ENCODE assay signal across 20 cellular contexts in genomic region chr11:37105456-37105855, GRCh38.
"Had no signal": no experiment of that assay in that cellular context is flagged by ENCODE, and none has a peak within 500 bp of the region (broad histone marks: within the 10 kb centered on the region; RNA-seq: fewer than 3 reads in every experiment).

No MANE protein-coding gene starts in this region.

- H3K9me3 ChIP-seq: esophagus muscularis mucosa, neutrophil, prostate gland, right atrium auricular region, suprapubic skin, transverse colon, upper lobe of right lung, uterus had no signal

- H3K36me3 ChIP-seq: esophagus muscularis mucosa, neutrophil, prostate gland, right atrium auricular region, suprapubic skin, transverse colon, upper lobe of right lung, uterus had no signal

- H3K4me3 ChIP-seq: coronary artery, esophagus muscularis mucosa, prostate gland, right atrium auricular region, suprapubic skin, transverse colon, upper lobe of right lung, uterus had no signal

- DNase-seq: dermis blood vessel endothelial cell; effector memory CD4-positive, alpha-beta T cell; foreskin keratinocyte; hypothalamus; immature natural killer cell; mesenchymal stem cell; naive thymus-derived CD4-positive, alpha-beta T cell; stimulated activated CD4-positive, alpha-beta T cell treated with anti-CD3 and anti-CD28 coated beads, Interleukin-15, amount 100 ng/mL, for 24 hours; stimulated activated CD4-positive, alpha-beta T cell treated with anti-CD3 and anti-CD28 coated beads, Interleukin-2, amount 100 ng/mL, for 48 hours; stimulated activated naive B cell treated with anti-CD40 and anti-IgM and Interleukin-4, amounts not matched to agents 10 μg/mL and 1 μg/mL and 100 μg/mL, for 72 hours; transverse colon; upper lobe of right lung; uterus had no signal

- H3K4me1 ChIP-seq: esophagus muscularis mucosa, foreskin keratinocyte, parathyroid adenoma, prostate gland, right atrium auricular region, suprapubic skin, transverse colon, upper lobe of right lung, uterus had no signal

- H3K9ac ChIP-seq: parathyroid adenoma had no signal

- H3K27me3 ChIP-seq: esophagus muscularis mucosa, foreskin keratinocyte, neutrophil, right atrium auricular region, suprapubic skin, transverse colon, upper lobe of right lung, uterus had no signal

- H3K27ac ChIP-seq: coronary artery, esophagus muscularis mucosa, foreskin keratinocyte, neutrophil, parathyroid adenoma, prostate gland, right atrium auricular region, suprapubic skin, transverse colon, upper lobe of right lung, uterus had no signal
